8 cellular contexts compared by ENCODE assay signal in the genomic region with DNA sequence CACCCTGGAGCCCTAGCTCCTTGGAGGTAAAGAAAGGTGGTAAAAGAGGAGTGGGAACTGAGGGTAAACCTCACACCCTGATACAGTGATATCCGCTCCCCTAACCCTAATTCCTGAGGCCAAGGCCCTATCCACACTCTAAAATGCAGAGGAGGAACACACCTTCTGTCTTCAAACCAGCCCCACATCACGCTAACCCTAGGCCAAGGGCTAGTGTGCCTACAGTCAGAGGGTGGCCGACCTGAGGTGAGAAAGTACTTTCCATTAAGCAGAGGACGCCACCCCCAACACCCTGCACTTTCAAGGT. TPM values are rescaled to one million over a fixed set of nuclear protein-coding genes. Genes with fewer than 3 reads are reported as not detected.
A peak's percentile ranks its signal among the peaks of the same experiment; 100 is the strongest.
DNase-seq lines count a peak whose midpoint lies in the region; ATAC-seq and TF ChIP-seq lines count a peak whose summit lies in the region.

No MANE protein-coding gene starts in this region.

- peaks cover 18% of the 10 kb centered on the region for H3K4me1 Mint-ChIP-seq in nephron

- peak overlapping the region; percentile 94 to 97 (median 96) for H3K4me3 Mint-ChIP-seq in nephron

- H3K9ac ChIP-seq in BLaER1: peak overlapping the region; percentile 89

- H3K36me3 ChIP-seq in BLaER1: peaks cover 58% of the 10 kb centered on the region
- peaks cover 46% of the 10 kb centered on the region for H3K36me3 ChIP-seq in MG63
- H3K36me3 ChIP-seq in effector memory CD4-positive, alpha-beta T cell (ENCODE audit: control insufficient read depth, insufficient read depth, low read length): peaks cover 15% of the 10 kb centered on the region

- ATAC-seq in GM18858 (IDR thresholded peaks at IDR 0.05; ENCODE audit: unreplicated experiment): no peak

- H3K27ac ChIP-seq in BLaER1: peak overlapping the region; percentile 79
- H3K27ac ChIP-seq in effector memory CD4-positive, alpha-beta T cell (ENCODE audit: insufficient read depth, low read length, poor library complexity, severe bottlenecking): peak overlapping the region; percentile 78

- H3K4me1 ChIP-seq in BLaER1: peaks cover 41% of the 10 kb centered on the region
- peaks cover 28% of the 10 kb centered on the region for H3K4me1 ChIP-seq in effector memory CD4-positive, alpha-beta T cell (ENCODE audit: control insufficient read depth, insufficient read depth, low read length, poor library complexity, severe bottlenecking)

- H3K4me3 ChIP-seq in BLaER1 (peak overlapping the region; percentile 86), MG63 (peak overlapping the region; percentile 99)
- peak overlapping the region; percentile 98 for H3K4me3 ChIP-seq in effector memory CD4-positive, alpha-beta T cell (ENCODE audit: insufficient read depth, low read depth, low read length, poor library complexity, severe bottlenecking)

- H3K9me3 ChIP-seq in BLaER1 (no peaks in the 10 kb centered on the region), MG63 (no peaks in the 10 kb centered on the region)
- H3K9me3 ChIP-seq in effector memory CD4-positive, alpha-beta T cell (ENCODE audit: control insufficient read depth, low read length): no peaks in the 10 kb centered on the region

- DNase-seq in MG63 (no peak), DMS153 (lab: John Stamatoyannopoulos, UW) (no peak), T-helper 9 cell (no peak), HPDE6-E6E7 (ENCODE audit: extremely low spot score) (no peak)
- no peak for DNase-seq in effector memory CD4-positive, alpha-beta T cell

- TF ChIP-seq CTCF in nephron (IDR thresholded peaks at IDR 0.05; ENCODE audit: unreplicated experiment in 3 of 3): no peak

- H3K27me3 ChIP-seq in BLaER1: no peaks in the 10 kb centered on the region
- no peaks in the 10 kb centered on the region; the same call in 1 of the 2 replicates for H3K27me3 ChIP-seq in MG63
- no peaks in the 10 kb centered on the region for H3K27me3 ChIP-seq in effector memory CD4-positive, alpha-beta T cell (replicated peaks; ENCODE audit: control insufficient read depth, insufficient read depth, low read length, poor library complexity, severe bottlenecking)

- peaks cover 21% of the 10 kb centered on the region for H3K36me3 Mint-ChIP-seq in nephron (ENCODE audit: low read depth)

- peaks cover 50% of the 10 kb centered on the region for H4K20me1 ChIP-seq in BLaER1

- H3K4me2 ChIP-seq in BLaER1: peak overlapping the region; percentile 99

- H3K9me3 Mint-ChIP-seq in nephron: no peaks in the 10 kb centered on the region

- peak overlapping the region; percentile 42 to 84 (median 74) for H3K27ac Mint-ChIP-seq in nephron

- peaks cover 14% of the 10 kb centered on the region for H3K27me3 Mint-ChIP-seq in nephron (ENCODE audit: low read depth)

RNA-seq across cellular contexts. Expression of a gene that starts 0.6 kb away (rescaled TPM):
- total RNA-seq in MG63 (2014; rRNA removed; shearing (Covaris generic); ENCODE audit: low replicate concordance): 122 and 169 TPM in 2 replicates

RNA-seq across cellular contexts. Expression of a gene that starts 0.7 kb away (rescaled TPM):
- 13.2 and 15.1 TPM in 2 replicates for total RNA-seq in MG63 (2014; rRNA removed; shearing (Covaris generic); ENCODE audit: low replicate concordance)

RNA-seq across cellular contexts. Expression of a gene that starts 15.2 kb away (rescaled TPM):
- total RNA-seq in MG63 (2014; rRNA removed; shearing (Covaris generic); ENCODE audit: low replicate concordance): 3.4 and 5.8 TPM in 2 replicates

RNA-seq across cellular contexts. Expression of a gene that starts 17.3 kb away (rescaled TPM):
- 28.4 and 43.9 TPM in 2 replicates for total RNA-seq in MG63 (2014; rRNA removed; shearing (Covaris generic); ENCODE audit: low replicate concordance)

RNA-seq across cellular contexts. Expression of a gene that starts 46.0 kb away (rescaled TPM):
- total RNA-seq in MG63 (2014; rRNA removed; shearing (Covaris generic); ENCODE audit: low replicate concordance): 2.1 and 4.6 TPM in 2 replicates
